ENCODE assay signal across 1 cellular context in the genomic region with DNA sequence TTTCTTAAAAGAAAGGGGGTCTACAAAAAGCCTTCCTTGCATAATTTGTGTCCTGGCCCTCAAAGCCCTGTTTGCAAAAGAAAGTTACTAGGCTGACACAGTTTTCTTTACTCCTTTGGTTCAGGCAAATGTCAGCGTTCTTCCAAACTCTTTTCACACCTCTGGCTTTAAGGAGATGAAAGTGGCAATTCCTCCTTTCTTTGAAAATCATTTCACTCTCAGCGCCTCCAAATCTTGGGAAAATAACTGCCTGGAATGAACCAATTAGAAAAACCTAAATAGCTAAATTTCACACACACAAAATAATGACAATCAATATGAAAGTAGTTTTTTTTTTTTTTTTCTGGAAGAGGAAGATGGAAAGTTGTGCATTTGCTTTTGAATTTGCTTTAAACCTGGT.
TF ChIP-seq lines count a peak whose summit lies in the region.

No MANE protein-coding gene starts in this region.

TF ChIP-seq in HepG2, 621 proteins besides CTCF, POLR2A, EP300 and RAD21:
- TF ChIP-seq PLSCR1 (CRISPR knock-in tag; IDR thresholded peaks at IDR 0.05; ENCODE audit: borderline replicate concordance) (no peak), YEATS2 (CRISPR knock-in tag; IDR thresholded peaks at IDR 0.05; ENCODE audit: borderline replicate concordance) (no peak), PRPF4 (IDR thresholded peaks at IDR 0.05; ENCODE audit: low read depth, low read length, poor library complexity, severe bottlenecking) (no peak), ELF1 (CRISPR knock-in tag; IDR thresholded peaks at IDR 0.05) (no peak), NBN (conservative IDR thresholded peaks at IDR 0.05) (no peak), NR2F6 (IDR thresholded peaks at IDR 0.05) (no peak), NR2F6 (CRISPR knock-in tag; IDR thresholded peaks at IDR 0.05) (no peak), ZNF749 (CRISPR knock-in tag; IDR thresholded peaks at IDR 0.05; ENCODE audit: borderline replicate concordance) (no peak), KDM5A (IDR thresholded peaks at IDR 0.05; ENCODE audit: borderline replicate concordance, low read length) (no peak), PPARG (CRISPR knock-in tag; conservative IDR thresholded peaks at IDR 0.05) (no peak), KAT8 (CRISPR knock-in tag; IDR thresholded peaks at IDR 0.05) (no peak), KDM5B (CRISPR knock-in tag; IDR thresholded peaks at IDR 0.05; ENCODE audit: borderline replicate concordance) (no peak), SP2 (CRISPR knock-in tag; IDR thresholded peaks at IDR 0.05) (no peak), ZNF563 (CRISPR knock-in tag; IDR thresholded peaks at IDR 0.05) (no peak), KDM1A (CRISPR knock-in tag; IDR thresholded peaks at IDR 0.05) (no peak), TEF (CRISPR knock-in tag; IDR thresholded peaks at IDR 0.05) (no peak)
- TF ChIP-seq, protein P1, sequence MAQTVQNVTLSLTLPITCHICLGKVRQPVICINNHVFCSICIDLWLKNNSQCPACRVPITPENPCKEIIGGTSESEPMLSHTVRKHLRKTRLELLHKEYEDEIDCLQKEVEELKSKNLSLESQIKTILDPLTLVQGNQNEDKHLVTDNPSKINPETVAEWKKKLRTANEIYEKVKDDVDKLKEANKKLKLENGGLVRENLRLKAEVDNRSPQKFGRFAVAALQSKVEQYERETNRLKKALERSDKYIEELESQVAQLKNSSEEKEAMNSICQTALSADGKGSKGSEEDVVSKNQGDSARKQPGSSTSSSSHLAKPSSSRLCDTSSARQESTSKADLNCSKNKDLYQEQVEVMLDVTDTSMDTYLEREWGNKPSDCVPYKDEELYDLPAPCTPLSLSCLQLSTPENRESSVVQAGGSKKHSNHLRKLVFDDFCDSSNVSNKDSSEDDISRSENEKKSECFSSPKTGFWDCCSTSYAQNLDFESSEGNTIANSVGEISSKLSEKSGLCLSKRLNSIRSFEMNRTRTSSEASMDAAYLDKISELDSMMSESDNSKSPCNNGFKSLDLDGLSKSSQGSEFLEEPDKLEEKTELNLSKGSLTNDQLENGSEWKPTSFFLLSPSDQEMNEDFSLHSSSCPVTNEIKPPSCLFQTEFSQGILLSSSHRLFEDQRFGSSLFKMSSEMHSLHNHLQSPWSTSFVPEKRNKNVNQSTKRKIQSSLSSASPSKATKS (CRISPR knock-in tag; IDR thresholded peaks at IDR 0.05) = no peak
- TF ChIP-seq, protein P2, sequence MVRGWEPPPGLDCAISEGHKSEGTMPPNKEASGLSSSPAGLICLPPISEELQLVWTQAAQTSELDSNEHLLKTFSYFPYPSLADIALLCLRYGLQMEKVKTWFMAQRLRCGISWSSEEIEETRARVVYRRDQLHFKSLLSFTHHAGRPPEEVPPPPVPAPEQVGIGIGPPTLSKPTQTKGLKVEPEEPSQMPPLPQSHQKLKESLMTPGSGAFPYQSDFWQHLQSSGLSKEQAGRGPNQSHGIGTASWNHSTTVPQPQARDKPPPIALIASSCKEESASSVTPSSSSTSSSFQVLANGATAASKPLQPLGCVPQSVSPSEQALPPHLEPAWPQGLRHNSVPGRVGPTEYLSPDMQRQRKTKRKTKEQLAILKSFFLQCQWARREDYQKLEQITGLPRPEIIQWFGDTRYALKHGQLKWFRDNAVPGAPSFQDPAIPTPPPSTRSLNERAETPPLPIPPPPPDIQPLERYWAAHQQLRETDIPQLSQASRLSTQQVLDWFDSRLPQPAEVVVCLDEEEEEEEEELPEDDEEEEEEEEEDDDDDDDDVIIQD (CRISPR knock-in tag; IDR thresholded peaks at IDR 0.05; ENCODE audit: low read depth) = no peak
- TF ChIP-seq, protein P3, sequence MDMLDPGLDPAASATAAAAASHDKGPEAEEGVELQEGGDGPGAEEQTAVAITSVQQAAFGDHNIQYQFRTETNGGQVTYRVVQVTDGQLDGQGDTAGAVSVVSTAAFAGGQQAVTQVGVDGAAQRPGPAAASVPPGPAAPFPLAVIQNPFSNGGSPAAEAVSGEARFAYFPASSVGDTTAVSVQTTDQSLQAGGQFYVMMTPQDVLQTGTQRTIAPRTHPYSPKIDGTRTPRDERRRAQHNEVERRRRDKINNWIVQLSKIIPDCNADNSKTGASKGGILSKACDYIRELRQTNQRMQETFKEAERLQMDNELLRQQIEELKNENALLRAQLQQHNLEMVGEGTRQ (IDR thresholded peaks at IDR 0.05; ENCODE audit: low read depth, low read length) = no peak
- TF ChIP-seq, protein P3 (CRISPR knock-in tag; IDR thresholded peaks at IDR 0.05; ENCODE audit: borderline replicate concordance) = no peak
- TF ChIP-seq, protein P4, sequence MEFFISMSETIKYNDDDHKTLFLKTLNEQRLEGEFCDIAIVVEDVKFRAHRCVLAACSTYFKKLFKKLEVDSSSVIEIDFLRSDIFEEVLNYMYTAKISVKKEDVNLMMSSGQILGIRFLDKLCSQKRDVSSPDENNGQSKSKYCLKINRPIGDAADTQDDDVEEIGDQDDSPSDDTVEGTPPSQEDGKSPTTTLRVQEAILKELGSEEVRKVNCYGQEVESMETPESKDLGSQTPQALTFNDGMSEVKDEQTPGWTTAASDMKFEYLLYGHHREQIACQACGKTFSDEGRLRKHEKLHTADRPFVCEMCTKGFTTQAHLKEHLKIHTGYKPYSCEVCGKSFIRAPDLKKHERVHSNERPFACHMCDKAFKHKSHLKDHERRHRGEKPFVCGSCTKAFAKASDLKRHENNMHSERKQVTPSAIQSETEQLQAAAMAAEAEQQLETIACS (CRISPR knock-in tag; IDR thresholded peaks at IDR 0.05) = no peak
- TF ChIP-seq, protein P5, sequence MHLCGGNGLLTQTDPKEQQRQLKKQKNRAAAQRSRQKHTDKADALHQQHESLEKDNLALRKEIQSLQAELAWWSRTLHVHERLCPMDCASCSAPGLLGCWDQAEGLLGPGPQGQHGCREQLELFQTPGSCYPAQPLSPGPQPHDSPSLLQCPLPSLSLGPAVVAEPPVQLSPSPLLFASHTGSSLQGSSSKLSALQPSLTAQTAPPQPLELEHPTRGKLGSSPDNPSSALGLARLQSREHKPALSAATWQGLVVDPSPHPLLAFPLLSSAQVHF (CRISPR knock-in tag; IDR thresholded peaks at IDR 0.05) = no peak
